ENCODE assay signal across 8 cellular contexts in the genomic region with DNA sequence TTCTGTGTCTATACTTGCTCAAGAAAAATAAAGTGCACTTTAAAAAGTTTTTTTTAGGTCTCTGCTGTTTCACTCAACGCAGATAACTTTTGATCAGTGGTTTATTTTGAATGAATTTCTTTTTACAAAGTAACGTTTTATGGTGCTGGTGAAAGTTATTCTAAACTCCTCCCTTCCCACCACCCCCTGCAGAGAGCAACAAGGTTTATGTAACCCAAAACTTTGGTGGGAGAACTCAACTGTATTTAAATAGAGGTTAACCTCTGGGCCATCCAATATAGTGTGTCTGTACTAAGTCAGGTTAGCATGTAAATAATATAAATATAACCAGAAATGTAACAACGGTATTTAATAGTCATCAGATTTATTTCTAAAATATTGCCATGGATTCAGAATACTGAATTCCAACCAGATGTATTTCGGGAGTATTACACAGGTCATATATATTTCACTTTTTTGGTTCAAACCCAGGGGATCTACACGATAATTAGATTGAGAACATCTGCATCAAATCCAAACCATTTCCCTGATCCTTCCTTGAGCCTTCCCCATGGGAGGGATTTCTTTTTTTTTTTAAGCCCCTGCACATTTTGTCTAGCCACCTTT. TPM values are rescaled to one million over a fixed set of nuclear protein-coding genes. Genes with fewer than 3 reads are reported as not detected.
DNase-seq lines count a peak whose midpoint lies in the region; ATAC-seq and TF ChIP-seq lines count a peak whose summit lies in the region.

No MANE protein-coding gene starts in this region.

- TF ChIP-seq CTCF in OCI-LY3 (IDR thresholded peaks at IDR 0.05; ENCODE audit: low read depth, low read length): no peak
- no peak for TF ChIP-seq CTCF in psoas muscle (IDR thresholded peaks at IDR 0.05)

- H3K79me2 ChIP-seq in OCI-LY3 (ENCODE audit: low read length): peaks cover 23% of the 10 kb centered on the region

- H3K4me3 ChIP-seq in OCI-LY3 (ENCODE audit: low read length) (peak overlapping the region; percentile 96), endocrine pancreas (ENCODE audit: control insufficient read depth, insufficient read depth, low read length) (peak overlapping the region; percentile 53), psoas muscle (peak overlapping the region; percentile 82)

- H3K9ac ChIP-seq in OCI-LY3 (ENCODE audit: low read length) (peak overlapping the region; percentile 50), endocrine pancreas (ENCODE audit: control insufficient read depth, insufficient read depth, low read length) (no peak overlapping the region)

- H3K36me3 ChIP-seq in OCI-LY3 (replicated peaks; ENCODE audit: low read depth, low read length) (no peaks in the 10 kb centered on the region), endocrine pancreas (ENCODE audit: control insufficient read depth, insufficient read depth, low read length) (no peaks in the 10 kb centered on the region), psoas muscle (ENCODE audit: insufficient read depth in 1 of 2, low read depth in 1 of 2) (no peaks in the 10 kb centered on the region)

- ATAC-seq in psoas muscle (no peak), GM18870 (IDR thresholded peaks at IDR 0.05; ENCODE audit: unreplicated experiment) (no peak), GM18867 (IDR thresholded peaks at IDR 0.05; ENCODE audit: unreplicated experiment) (no peak)

- H4K20me1 ChIP-seq in OCI-LY3 (ENCODE audit: insufficient read depth, low read length): peaks cover 11% of the 10 kb centered on the region

- peak overlapping the region; percentile 95 for H3K4me2 ChIP-seq in OCI-LY3 (ENCODE audit: low read length)

- DNase-seq in Daoy (ENCODE audit: low read depth): peak; percentile 45
- no peak for DNase-seq in psoas muscle
- DNase-seq in activated gamma-delta T cell (lab: John Stamatoyannopoulos, UW): no peak
- no peak for DNase-seq in stimulated activated CD4-positive, alpha-beta T cell treated with anti-CD3 and anti-CD28 coated beads, Interleukin-4, amount 100 ng/mL, for 24 hours

- H3K27me3 ChIP-seq in OCI-LY3 (ENCODE audit: low read depth, low read length): no peaks in the 10 kb centered on the region
- H3K27me3 ChIP-seq in endocrine pancreas (ENCODE audit: control insufficient read depth, insufficient read depth, low read length): no peaks in the 10 kb centered on the region
- no peaks in the 10 kb centered on the region for H3K27me3 ChIP-seq in psoas muscle (ENCODE audit: insufficient read depth in 3 of 3, low read length in 2 of 3)

- H3K9me3 ChIP-seq in OCI-LY3 (ENCODE audit: insufficient read depth, low read length) (no peaks in the 10 kb centered on the region), endocrine pancreas (ENCODE audit: control insufficient read depth, low read length) (no peaks in the 10 kb centered on the region), psoas muscle (no peaks in the 10 kb centered on the region)

- H2AFZ ChIP-seq in OCI-LY3 (ENCODE audit: low read depth, low read length): peak overlapping the region; percentile 63

- H3K4me1 ChIP-seq in OCI-LY3 (ENCODE audit: low read length): peaks cover 11% of the 10 kb centered on the region
- H3K4me1 ChIP-seq in endocrine pancreas (ENCODE audit: control insufficient read depth, insufficient read depth, low read length): peaks cover 5% of the 10 kb centered on the region
- H3K4me1 ChIP-seq in psoas muscle: peaks cover 4% of the 10 kb centered on the region

- intact Hi-C loops in psoas muscle (cut with DNase I): loop anchor here (2.0 to 10.0 kb wide), 6 partner anchors 71 to 421 kb away; no protein-coding TSS in a partner anchor

- H3K27ac ChIP-seq in OCI-LY3 (ENCODE audit: low read length): no peak overlapping the region
- no peak overlapping the region for H3K27ac ChIP-seq in psoas muscle

- WGBS in psoas muscle, 3 donors: 40 to 42% (median 42%) methylated on average over 5 of the region's 5 CpGs

RNA-seq across cellular contexts. Expression of gene CUX1, which starts 3.9 kb away (rescaled TPM):
- 16.3 and 30.3 TPM in 2 replicates for total RNA-seq in Daoy (2014; rRNA removed; shearing (Covaris generic))
- total RNA-seq in psoas muscle: 10 to 100 TPM; 72.4 to 95.6 (median 76.2) TPM
- polyA plus RNA-seq in psoas muscle: 10 to 100 TPM; 12.5 to 35.3 (median 17.7) TPM
